Comparison of ENCODE assay signal across 8 cellular contexts in the genomic region with DNA sequence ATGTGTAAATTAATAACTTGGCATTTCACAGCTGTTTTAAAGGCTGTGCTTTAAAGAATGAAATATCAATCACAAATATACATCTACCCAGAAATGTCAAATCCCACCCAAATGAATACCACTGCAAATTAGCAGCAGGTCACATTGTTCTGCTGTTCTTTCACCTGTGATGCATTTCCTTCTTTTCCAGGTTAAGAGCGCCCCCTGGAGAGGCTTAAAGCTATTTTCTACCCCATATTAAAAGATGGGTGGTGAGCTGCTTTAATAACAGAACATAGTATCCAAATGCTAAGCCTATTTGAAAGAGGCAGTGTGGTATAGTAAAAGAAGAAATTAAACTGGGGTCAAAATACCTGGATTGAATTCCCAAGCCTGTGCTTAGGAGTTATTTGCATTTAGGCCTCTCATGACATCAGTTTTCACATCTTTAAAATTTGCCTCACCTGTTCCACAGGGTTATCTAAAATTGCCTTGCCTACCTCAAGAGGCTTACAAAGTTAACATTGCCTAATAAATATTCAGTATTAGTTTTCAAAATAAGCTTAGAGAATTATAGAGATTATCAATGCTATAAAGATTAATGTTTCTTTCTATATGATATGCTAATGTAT.
DNase-seq lines count a peak whose midpoint lies in the region; ATAC-seq and TF ChIP-seq lines count a peak whose summit lies in the region.

No MANE protein-coding gene starts in this region.

- no peak overlapping the region for H3K27ac ChIP-seq in heart left ventricle

- WGBS in heart left ventricle, 4 donors, result 0 to 2% (median 0%) methylated on average over 1 of the region's 1 CpG

- no peaks in the 10 kb centered on the region for H3K36me3 ChIP-seq in heart left ventricle

- H3K4me3 ChIP-seq in heart left ventricle (no peak overlapping the region), fibroblast of mammary gland (ENCODE audit: control insufficient read depth, low read depth, low read length) (no peak overlapping the region)

- H3K4me1 ChIP-seq in heart left ventricle, result no peaks in the 10 kb centered on the region

- H3K4me3 Mint-ChIP-seq in activated naive CD4-positive, alpha-beta T cell treated with anti-CD3 and anti-CD28 coated beads, Interleukin-2, amount 10 ng/mL, durations not matched to agents 7 days and 5 days, result no peak overlapping the region

- no peaks in the 10 kb centered on the region for H3K4me1 Mint-ChIP-seq in activated naive CD4-positive, alpha-beta T cell treated with anti-CD3 and anti-CD28 coated beads, Interleukin-2, amount 10 ng/mL, durations not matched to agents 7 days and 5 days

- ATAC-seq in heart left ventricle, result no peak
- no peak for ATAC-seq in Right ventricle myocardium superior (ENCODE audit: poor library complexity)
- no peak for ATAC-seq in GM21619 (IDR thresholded peaks at IDR 0.05; ENCODE audit: unreplicated experiment)

- no peak for DNase-seq in heart left ventricle
- DNase-seq in Right ventricle myocardium superior, result no peak
- DNase-seq in SHP77 (lab: John Stamatoyannopoulos, UW), result peak; percentile 80 to 85
- DNase-seq in fibroblast of mammary gland (ENCODE audit: low read depth), result peak; percentile 42
- DNase-seq in smooth muscle cell of the brain vasculature (ENCODE audit: low read depth, low spot score), result peak; percentile 33
- DNase-seq in activated naive CD4-positive, alpha-beta T cell treated with anti-CD3 and anti-CD28 coated beads, Interleukin-2, amount 10 ng/mL, durations not matched to agents 7 days and 5 days, result no peak

- no peaks in the 10 kb centered on the region for H3K27me3 Mint-ChIP-seq in activated naive CD4-positive, alpha-beta T cell treated with anti-CD3 and anti-CD28 coated beads, Interleukin-2, amount 10 ng/mL, durations not matched to agents 7 days and 5 days

- H3K27me3 ChIP-seq in heart left ventricle, result no peaks in the 10 kb centered on the region

- intact Hi-C loops in heart left ventricle (cut with DNase I) (loop anchor here in 7 of 10 donors (2.0 to 10.0 kb wide), 4 partner anchors 400 to 406 kb away; no protein-coding TSS in a partner anchor), Right ventricle myocardium superior (cut with DNase I) (no loop called here)

- TF ChIP-seq CTCF in heart left ventricle (IDR thresholded peaks at IDR 0.05) (peak in 11 of 12 donors; percentile 26 to 59 (median 40)), LNCAP (IDR thresholded peaks at IDR 0.05) (peak; percentile 59), fibroblast of mammary gland (conservative IDR thresholded peaks at IDR 0.05; ENCODE audit: control insufficient read depth, insufficient read depth, low read depth, low read length) (peak; percentile 55)

- H3K9me3 ChIP-seq in heart left ventricle, result no peaks in the 10 kb centered on the region

- H3K9me3 Mint-ChIP-seq in activated naive CD4-positive, alpha-beta T cell treated with anti-CD3 and anti-CD28 coated beads, Interleukin-2, amount 10 ng/mL, durations not matched to agents 7 days and 5 days, result no peaks in the 10 kb centered on the region

- CTCF ChIA-PET in activated naive CD4-positive, alpha-beta T cell treated with anti-CD3 and anti-CD28 coated beads, Interleukin-2, amount 10 ng/mL, durations not matched to agents 7 days and 5 days (lab: Charles Lee), result interaction anchor here (1.7 kb wide), 1 partner anchor 404 kb away, joined by 5 read pairs; no protein-coding TSS in a partner anchor

- no peak overlapping the region for H3K27ac Mint-ChIP-seq in activated naive CD4-positive, alpha-beta T cell treated with anti-CD3 and anti-CD28 coated beads, Interleukin-2, amount 10 ng/mL, durations not matched to agents 7 days and 5 days

- TF ChIP-seq POLR2A in heart left ventricle (IDR thresholded peaks at IDR 0.05), result no peak

- no peaks in the 10 kb centered on the region for H3K36me3 Mint-ChIP-seq in activated naive CD4-positive, alpha-beta T cell treated with anti-CD3 and anti-CD28 coated beads, Interleukin-2, amount 10 ng/mL, durations not matched to agents 7 days and 5 days

Comparison
In these comparisons a context has a peak if more than half of its experiments do, and no peak if none do; other contexts are left out.
1. DNase-seq: peak in SHP77 (2 of 2), fibroblast of mammary gland (single experiment) and smooth muscle cell of the brain vasculature (single experiment); none in heart left ventricle (0 of 5), Right ventricle myocardium superior (single experiment) and activated naive CD4-positive, alpha-beta T cell treated with anti-CD3 and anti-CD28 coated beads, Interleukin-2, amount 10 ng/mL, durations not matched to agents 7 days and 5 days (single experiment).
2. Peak in every context shown above with its lines, with median percentiles within 50 percentile points of each other: CTCF ChIP-seq.